Comparison of ENCODE assay signal across 1 cellular context in genomic region chr3:154795582-154795981, GRCh38.
A peak's percentile ranks its signal among the peaks of the same experiment; 100 is the strongest.
TF ChIP-seq lines count a peak whose summit lies in the region.

No MANE protein-coding gene starts in this region.

TF ChIP-seq in SK-N-SH, 30 proteins besides CTCF, POLR2A, EP300 and RAD21 (continued from another document):
- TF ChIP-seq ZBTB33 (IDR thresholded peaks at IDR 0.05; ENCODE audit: borderline replicate concordance, low read depth) (no peak), YY1 (IDR thresholded peaks at IDR 0.05; ENCODE audit: low read depth) (no peak), MAX (IDR thresholded peaks at IDR 0.05; ENCODE audit: low read depth) (0 out of 2 replicates have a peak, but pooled peaks have one; percentile 18), JUND (IDR thresholded peaks at IDR 0.05) (peak; percentile 60)
